Comparison of ENCODE assay signal across 8 cellular contexts in the genomic region with DNA sequence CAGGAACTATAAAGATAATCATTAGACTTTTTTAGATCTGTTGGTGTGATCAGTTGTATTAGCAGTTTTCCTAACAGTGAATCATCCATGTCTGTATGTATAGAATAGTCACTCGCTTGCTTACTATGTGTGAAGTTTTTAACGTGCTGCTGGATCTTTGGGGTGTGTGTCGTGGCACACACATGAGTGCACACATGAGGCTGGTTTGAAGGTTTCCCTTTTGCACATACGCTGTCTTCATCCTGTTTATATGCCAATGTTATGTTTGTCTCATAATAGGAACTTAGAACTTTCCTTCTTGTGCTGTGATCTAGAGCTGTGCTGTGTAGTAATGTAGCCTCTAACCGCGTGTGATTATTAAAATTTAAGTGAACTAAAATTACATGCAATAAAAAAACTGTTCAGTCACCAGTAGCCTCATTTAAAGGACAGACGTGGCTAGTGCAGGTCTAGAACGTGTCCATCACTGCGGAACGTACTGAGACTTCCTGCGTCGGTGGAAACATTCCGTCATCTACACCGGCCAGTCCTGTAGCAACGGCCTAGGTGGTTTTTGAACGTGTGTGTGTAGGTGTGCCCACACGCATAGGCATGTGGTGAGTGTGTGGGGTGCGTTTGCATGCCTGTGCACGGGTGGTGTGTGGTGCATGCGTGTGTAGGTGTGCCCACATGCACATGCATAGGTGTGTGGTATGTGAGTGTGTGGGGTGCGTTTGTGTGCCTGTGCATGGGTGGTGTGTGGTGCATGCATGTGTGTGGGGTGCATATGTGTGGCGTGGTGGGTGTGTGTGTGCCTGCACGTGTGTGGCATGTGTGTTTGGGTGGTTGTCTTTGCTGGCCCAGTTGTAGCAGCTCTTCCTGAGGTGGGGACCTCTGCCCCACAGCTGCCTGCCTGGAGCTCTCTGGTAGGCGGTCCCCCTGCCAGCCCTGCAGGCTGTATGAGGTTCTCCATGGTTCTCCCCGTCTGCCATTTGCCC. TPM values are rescaled to one million over a fixed set of nuclear protein-coding genes. Genes with fewer than 3 reads are reported as not detected.
DNase-seq lines count a peak whose midpoint lies in the region; ATAC-seq lines count a peak whose summit lies in the region.

No MANE protein-coding gene starts in this region.

- H3K4me1 Mint-ChIP-seq in activated CD4-positive, alpha-beta T cell treated with anti-CD3 and anti-CD28 coated beads, Interleukin-2, amount 10 ng/mL, durations not matched to agents 7 days and 5 days = peaks cover 40% of the 10 kb centered on the region
- H3K4me1 Mint-ChIP-seq in activated T-helper 17 cell treated with anti-CD3 and anti-CD28 coated beads, Interleukin-2, amount 50 U/mL, for 72 hours = peaks cover 27% of the 10 kb centered on the region
- H3K4me1 Mint-ChIP-seq in stimulated activated effector memory CD8-positive, alpha-beta T cell treated with anti-CD3 and anti-CD28 coated beads, Interleukin-12 subunit alpha, Interleukin-12 subunit beta, amount 100 ng/mL, for 72 hours = peaks cover 69% of the 10 kb centered on the region

- ATAC-seq in HG02623 (IDR thresholded peaks at IDR 0.05; ENCODE audit: unreplicated experiment) = peak; percentile 48
- ATAC-seq in activated T-helper 17 cell treated with anti-CD3 and anti-CD28 coated beads, Interleukin-2, amount 50 U/mL, for 72 hours (replicated peaks) = peak; percentile 31
- peak; percentile 59 for ATAC-seq in stimulated activated effector memory CD8-positive, alpha-beta T cell treated with anti-CD3 and anti-CD28 coated beads, Interleukin-12 subunit alpha, Interleukin-12 subunit beta, amount 100 ng/mL, for 72 hours
- ATAC-seq in Right ventricle myocardium superior (ENCODE audit: poor library complexity) = no peak

- H3K27me3 Mint-ChIP-seq in activated CD4-positive, alpha-beta T cell treated with anti-CD3 and anti-CD28 coated beads, Interleukin-2, amount 10 ng/mL, durations not matched to agents 7 days and 5 days = no peaks in the 10 kb centered on the region
- no peaks in the 10 kb centered on the region for H3K27me3 Mint-ChIP-seq in activated T-helper 17 cell treated with anti-CD3 and anti-CD28 coated beads, Interleukin-2, amount 50 U/mL, for 72 hours

- POLR2A ChIA-PET in activated CD4-positive, alpha-beta T cell treated with anti-CD3 and anti-CD28 coated beads, Interleukin-2, amount 10 ng/mL, durations not matched to agents 7 days and 5 days (lab: Charles Lee) = no interaction called here

- peaks cover 10% of the 10 kb centered on the region for H3K36me3 Mint-ChIP-seq in activated CD4-positive, alpha-beta T cell treated with anti-CD3 and anti-CD28 coated beads, Interleukin-2, amount 10 ng/mL, durations not matched to agents 7 days and 5 days (ENCODE audit: low read depth)
- H3K36me3 Mint-ChIP-seq in activated T-helper 17 cell treated with anti-CD3 and anti-CD28 coated beads, Interleukin-2, amount 50 U/mL, for 72 hours (ENCODE audit: low read depth) = no peaks in the 10 kb centered on the region
- H3K36me3 Mint-ChIP-seq in stimulated activated effector memory CD8-positive, alpha-beta T cell treated with anti-CD3 and anti-CD28 coated beads, Interleukin-12 subunit alpha, Interleukin-12 subunit beta, amount 100 ng/mL, for 72 hours = peaks cover 9% of the 10 kb centered on the region

- intact Hi-C loops in Right ventricle myocardium superior (cut with DNase I) = no loop called here

- CTCF ChIA-PET in activated CD4-positive, alpha-beta T cell treated with anti-CD3 and anti-CD28 coated beads, Interleukin-2, amount 10 ng/mL, durations not matched to agents 7 days and 5 days (lab: Charles Lee) = no interaction called here

- no peak overlapping the region for H3K4me3 Mint-ChIP-seq in activated CD4-positive, alpha-beta T cell treated with anti-CD3 and anti-CD28 coated beads, Interleukin-2, amount 10 ng/mL, durations not matched to agents 7 days and 5 days
- H3K4me3 Mint-ChIP-seq in activated T-helper 17 cell treated with anti-CD3 and anti-CD28 coated beads, Interleukin-2, amount 50 U/mL, for 72 hours = peak overlapping the region; percentile 28
- peak overlapping the region; percentile 23 for H3K4me3 Mint-ChIP-seq in stimulated activated effector memory CD8-positive, alpha-beta T cell treated with anti-CD3 and anti-CD28 coated beads, Interleukin-12 subunit alpha, Interleukin-12 subunit beta, amount 100 ng/mL, for 72 hours

- H3K9me3 Mint-ChIP-seq in activated CD4-positive, alpha-beta T cell treated with anti-CD3 and anti-CD28 coated beads, Interleukin-2, amount 10 ng/mL, durations not matched to agents 7 days and 5 days = peaks cover 22% of the 10 kb centered on the region
- peaks cover 4% of the 10 kb centered on the region for H3K9me3 Mint-ChIP-seq in activated T-helper 17 cell treated with anti-CD3 and anti-CD28 coated beads, Interleukin-2, amount 50 U/mL, for 72 hours
- H3K9me3 Mint-ChIP-seq in stimulated activated effector memory CD8-positive, alpha-beta T cell treated with anti-CD3 and anti-CD28 coated beads, Interleukin-12 subunit alpha, Interleukin-12 subunit beta, amount 100 ng/mL, for 72 hours = no peaks in the 10 kb centered on the region

- no peak for DNase-seq in activated CD4-positive, alpha-beta T cell treated with anti-CD3 and anti-CD28 coated beads, Interleukin-2, amount 10 ng/mL, durations not matched to agents 7 days and 5 days
- no peak for DNase-seq in activated CD4-positive, alpha-beta T cell treated with anti-CD3 and anti-CD28 coated beads, Interleukin-2, amount 50 U/mL, for 4 hours
- no peak for DNase-seq in stimulated activated effector memory CD8-positive, alpha-beta T cell treated with anti-CD3 and anti-CD28 coated beads, Interleukin-12 subunit alpha, Interleukin-12 subunit beta, amount 100 ng/mL, for 72 hours (ENCODE audit: low spot score in 2 of 2)
- no peak for DNase-seq in central memory CD4-positive, alpha-beta T cell
- DNase-seq in Right ventricle myocardium superior (no peak), NCI-H526 treated with DMSO at 0.1 percent for 48 hours (lab: John Stamatoyannopoulos, UW) (no peak)

- H3K27ac Mint-ChIP-seq in activated CD4-positive, alpha-beta T cell treated with anti-CD3 and anti-CD28 coated beads, Interleukin-2, amount 10 ng/mL, durations not matched to agents 7 days and 5 days = peak overlapping the region; percentile 85
- H3K27ac Mint-ChIP-seq in activated T-helper 17 cell treated with anti-CD3 and anti-CD28 coated beads, Interleukin-2, amount 50 U/mL, for 72 hours = no peak overlapping the region
- peak overlapping the region; percentile 13 for H3K27ac Mint-ChIP-seq in stimulated activated effector memory CD8-positive, alpha-beta T cell treated with anti-CD3 and anti-CD28 coated beads, Interleukin-12 subunit alpha, Interleukin-12 subunit beta, amount 100 ng/mL, for 72 hours

RNA-seq across cellular contexts. Expression of a gene that starts 56.6 kb away (rescaled TPM):
- total RNA-seq in activated CD4-positive, alpha-beta T cell treated with anti-CD3 and anti-CD28 coated beads, Interleukin-2, amount 10 ng/mL, durations not matched to agents 7 days and 5 days = 1 to 10 TPM; 9.1 to 9.9 TPM
- 1 to 10 TPM; 4.3 to 5.6 TPM for total RNA-seq in activated T-helper 17 cell treated with anti-CD3 and anti-CD28 coated beads, Interleukin-2, amount 50 U/mL, for 72 hours
- total RNA-seq in Right ventricle myocardium superior = 99.1 TPM
